8 cellular contexts compared by ENCODE assay signal in genomic region chr17:68019675-68020450, GRCh38. TPM values are rescaled to one million over a fixed set of nuclear protein-coding genes. Genes with fewer than 3 reads are reported as not detected.
DNase-seq lines count a peak whose midpoint lies in the region; ATAC-seq and TF ChIP-seq lines count a peak whose summit lies in the region.

No MANE protein-coding gene starts in this region.

- TF ChIP-seq CTCF in GM12872 (IDR thresholded peaks at IDR 0.05; ENCODE audit: insufficient read depth, low read depth, low read length) (peak; percentile 60; the same call in 2 of the 3 replicates), osteocyte (IDR thresholded peaks at IDR 0.05) (peak; percentile 40)

- DNase-seq in NCI-H1092 treated with DMSO at 0.1 percent for 48 hours (lab: John Stamatoyannopoulos, UW) = peak; percentile 96
- DNase-seq in activated naive CD8-positive, alpha-beta T cell treated with anti-CD3 and anti-CD28 coated beads for 36 hours = peak; percentile 98
- peak; percentile 90 to 99 (median 97) for DNase-seq in head of caudate nucleus
- DNase-seq in osteocyte (ENCODE audit: extremely low spot score, unreplicated experiment) = peak; percentile 99

- no peaks in the 10 kb centered on the region for H3K9me3 Mint-ChIP-seq in activated naive CD8-positive, alpha-beta T cell treated with anti-CD3 and anti-CD28 coated beads for 36 hours
- no peaks in the 10 kb centered on the region for H3K9me3 Mint-ChIP-seq in osteocyte (ENCODE audit: unreplicated experiment)

- H3K4me1 ChIP-seq in thymus (ENCODE audit: control insufficient read depth, insufficient read depth, low read length) = peaks cover 8% of the 10 kb centered on the region

- WGBS in thymus = 2% methylated on average over 54 of the region's 54 CpGs

- H3K4me1 Mint-ChIP-seq in activated naive CD8-positive, alpha-beta T cell treated with anti-CD3 and anti-CD28 coated beads for 36 hours = peaks cover 15% of the 10 kb centered on the region
- H3K4me1 Mint-ChIP-seq in osteocyte (ENCODE audit: unreplicated experiment) = peaks cover 6% of the 10 kb centered on the region

- peak overlapping the region; percentile 92 for H3K27ac Mint-ChIP-seq in activated naive CD8-positive, alpha-beta T cell treated with anti-CD3 and anti-CD28 coated beads for 36 hours
- H3K27ac Mint-ChIP-seq in osteocyte (ENCODE audit: unreplicated experiment) = peak overlapping the region; percentile 79

- peak overlapping the region; percentile 88 for H3K4me3 Mint-ChIP-seq in activated naive CD8-positive, alpha-beta T cell treated with anti-CD3 and anti-CD28 coated beads for 36 hours
- peak overlapping the region; percentile 82 for H3K4me3 Mint-ChIP-seq in osteocyte (ENCODE audit: unreplicated experiment)

- H3K27me3 Mint-ChIP-seq in activated naive CD8-positive, alpha-beta T cell treated with anti-CD3 and anti-CD28 coated beads for 36 hours = peaks cover 5% of the 10 kb centered on the region
- peaks cover under 1% of the 10 kb centered on the region for H3K27me3 Mint-ChIP-seq in osteocyte (ENCODE audit: unreplicated experiment)

- ATAC-seq in HG02642 (IDR thresholded peaks at IDR 0.05; ENCODE audit: poor library complexity, unreplicated experiment) = peak; percentile 94
- ATAC-seq in SK-N-SH treated with all-trans-retinoic acid at 6 μM for 48 hours = peak; percentile 95

- intact Hi-C loops in head of caudate nucleus (cut with DNase I) = loop anchor here (2.0 kb wide), 1 partner anchor 27 kb away; no protein-coding TSS in a partner anchor

- H3K9me3 ChIP-seq in thymus (ENCODE audit: control insufficient read depth) = no peaks in the 10 kb centered on the region

- peak overlapping the region; percentile 65 for H3K27ac ChIP-seq in thymus (ENCODE audit: low read depth)

- H3K27me3 ChIP-seq in thymus (ENCODE audit: control insufficient read depth, insufficient read depth) = no peaks in the 10 kb centered on the region

- H3K36me3 ChIP-seq in thymus (ENCODE audit: control insufficient read depth, insufficient read depth) = no peaks in the 10 kb centered on the region

- H3K4me3 ChIP-seq in thymus (ENCODE audit: low read length) = peak overlapping the region; percentile 54

- peaks cover 2% of the 10 kb centered on the region for H3K36me3 Mint-ChIP-seq in activated naive CD8-positive, alpha-beta T cell treated with anti-CD3 and anti-CD28 coated beads for 36 hours
- H3K36me3 Mint-ChIP-seq in osteocyte (ENCODE audit: unreplicated experiment) = no peaks in the 10 kb centered on the region

TF ChIP-seq in SK-N-SH treated with all-trans-retinoic acid at 6 μM for 48 hours, 23 proteins besides CTCF, POLR2A, EP300 and RAD21:
- no peak for TF ChIP-seq BACH2 (CRISPR knock-in tag; IDR thresholded peaks at IDR 0.05; ENCODE audit: borderline replicate concordance)
- no peak for TF ChIP-seq CREB5 (CRISPR knock-in tag; IDR thresholded peaks at IDR 0.05; ENCODE audit: low read depth)
- 0 out of 2 replicates have a peak, but pooled peaks have one; percentile 58 for TF ChIP-seq ESRRG (CRISPR knock-in tag; IDR thresholded peaks at IDR 0.05)
- peak; percentile 68 for TF ChIP-seq SNAI2 (CRISPR knock-in tag; IDR thresholded peaks at IDR 0.05)
- 0 out of 2 replicates have a peak, but pooled peaks have one; percentile 11 for TF ChIP-seq ZNF565 (CRISPR knock-in tag; conservative IDR thresholded peaks at IDR 0.05; ENCODE audit: low read depth)
- TF ChIP-seq TCF4 (CRISPR knock-in tag; IDR thresholded peaks at IDR 0.05; ENCODE audit: borderline replicate concordance) = 0 out of 2 replicates have a peak, but pooled peaks have one; percentile 18
- TF ChIP-seq ISL1 (CRISPR knock-in tag; IDR thresholded peaks at IDR 0.05) = no peak
- peak; percentile 86 for TF ChIP-seq TSHZ2 (CRISPR knock-in tag; IDR thresholded peaks at IDR 0.05)
- TF ChIP-seq ZC3H10 (CRISPR knock-in tag; IDR thresholded peaks at IDR 0.05) = no peak
TF ChIP-seq in SK-N-SH treated with all-trans-retinoic acid at 6 μM for 48 hours: peak in this region for 5.

RNA-seq across cellular contexts. Expression of gene KPNA2, which starts 15.7 kb away (rescaled TPM):
- 100 to 1,000 TPM; 249 to 252 TPM for total RNA-seq in activated naive CD8-positive, alpha-beta T cell treated with anti-CD3 and anti-CD28 coated beads for 36 hours
- 95.0 and 102 TPM in 2 replicates for total RNA-seq in osteocyte
- 29.9 TPM for polyA plus RNA-seq in thymus

RNA-seq across cellular contexts. Expression of gene C17orf58, which starts 23.6 kb away (rescaled TPM):
- 10 to 100 TPM; 16.6 to 17.2 TPM for total RNA-seq in activated naive CD8-positive, alpha-beta T cell treated with anti-CD3 and anti-CD28 coated beads for 36 hours
- total RNA-seq in osteocyte = 12.2 TPM in 2 replicates
- polyA plus RNA-seq in thymus = 15.7 TPM

Comparison
In these comparisons a context has a peak if more than half of its experiments do, and no peak if none do; other contexts are left out.
1. Peak in every context shown above with its lines: DNase-seq, ATAC-seq, H3K4me3 ChIP-seq and H3K27ac ChIP-seq.